ENCODE assay signal across 8 cellular contexts in the genomic region with DNA sequence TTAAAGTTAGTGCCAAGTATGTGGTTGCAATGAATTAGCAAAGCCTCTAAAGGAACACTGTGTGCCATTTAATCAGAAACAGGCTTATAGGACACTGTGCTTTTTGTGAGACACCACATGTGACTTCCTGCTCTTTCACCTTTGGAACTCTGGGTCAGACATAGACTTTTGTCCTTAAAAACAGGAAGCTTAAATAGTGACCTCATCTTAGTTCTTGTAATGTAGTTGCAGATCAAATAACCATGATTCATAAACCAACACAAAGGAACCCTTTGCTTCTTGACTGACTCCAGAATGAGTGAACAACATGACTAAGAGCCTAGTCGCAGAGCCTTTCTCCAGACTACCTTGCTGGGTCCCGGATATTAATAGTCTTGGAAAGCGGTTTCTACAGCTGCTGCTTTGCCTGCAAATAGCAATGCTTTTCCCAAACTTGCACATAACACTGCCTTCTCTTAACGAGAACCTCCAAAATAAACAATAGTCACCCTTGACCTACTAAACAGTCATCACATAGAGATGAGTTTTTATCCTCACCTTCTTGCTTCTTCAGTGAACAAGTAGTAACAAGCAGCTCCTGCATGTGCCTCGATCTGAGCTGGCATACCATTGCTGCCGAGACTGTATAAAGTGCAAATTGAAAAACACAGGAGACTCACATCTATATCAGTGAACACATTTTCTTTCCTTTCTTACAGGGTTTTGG.
DNase-seq lines count a peak whose midpoint lies in the region; ATAC-seq and TF ChIP-seq lines count a peak whose summit lies in the region.
"Not testable (repeated sequence)": the region's sequence is repeated elsewhere in the genome, so short reads cannot be mapped to it uniquely, and the experiment has no call there.

No MANE protein-coding gene starts in this region.

- POLR2A ChIA-PET in activated naive CD8-positive, alpha-beta T cell treated with anti-CD3 and anti-CD28 coated beads, Interleukin-2, amount 10 ng/mL, durations not matched to agents 7 days and 5 days (lab: Charles Lee): not testable (repeated sequence)

- intact Hi-C loops in heart right ventricle (cut with DNase I): not testable (repeated sequence)

- not testable (repeated sequence) for H3K9me3 ChIP-seq in heart right ventricle

- H3K4me3 Mint-ChIP-seq in activated naive CD8-positive, alpha-beta T cell treated with anti-CD3 and anti-CD28 coated beads, Interleukin-2, amount 10 ng/mL, durations not matched to agents 7 days and 5 days: peak overlapping the region; percentile 48
- H3K4me3 Mint-ChIP-seq in natural killer cell treated with Interleukin-12 subunit alpha and Interleukin-12 subunit beta and Interleukin-15 and Interleukin-18, amount 100 ng/mL, for 72 hours: peak overlapping the region; percentile 30

- in situ Hi-C loops in ACHN (cut with HindIII; ENCODE audit: low pct_ligation_motif_present, low pct_unique_long_range_greater_than_20kb, low sequenced_read_pairs): not testable (repeated sequence)

- not testable (repeated sequence) for H3K27me3 Mint-ChIP-seq in activated naive CD8-positive, alpha-beta T cell treated with anti-CD3 and anti-CD28 coated beads, Interleukin-2, amount 10 ng/mL, durations not matched to agents 7 days and 5 days; natural killer cell treated with Interleukin-12 subunit alpha and Interleukin-12 subunit beta and Interleukin-15 and Interleukin-18, amount 100 ng/mL, for 72 hours

- H3K27ac ChIP-seq in heart right ventricle: peak overlapping the region; percentile 55 to 87 (median 80)

- H3K27me3 ChIP-seq in heart right ventricle: not testable (repeated sequence)

- H3K9me3 Mint-ChIP-seq in activated naive CD8-positive, alpha-beta T cell treated with anti-CD3 and anti-CD28 coated beads, Interleukin-2, amount 10 ng/mL, durations not matched to agents 7 days and 5 days; natural killer cell treated with Interleukin-12 subunit alpha and Interleukin-12 subunit beta and Interleukin-15 and Interleukin-18, amount 100 ng/mL, for 72 hours: not testable (repeated sequence)

- not testable (repeated sequence) for H3K36me3 Mint-ChIP-seq in activated naive CD8-positive, alpha-beta T cell treated with anti-CD3 and anti-CD28 coated beads, Interleukin-2, amount 10 ng/mL, durations not matched to agents 7 days and 5 days; natural killer cell treated with Interleukin-12 subunit alpha and Interleukin-12 subunit beta and Interleukin-15 and Interleukin-18, amount 100 ng/mL, for 72 hours

- not testable (repeated sequence) for ATAC-seq in activated naive CD8-positive, alpha-beta T cell treated with anti-CD3 and anti-CD28 coated beads, Interleukin-2, amount 10 ng/mL, durations not matched to agents 7 days and 5 days (ENCODE audit: low read depth); heart right ventricle; natural killer cell treated with Interleukin-12 subunit alpha and Interleukin-12 subunit beta and Interleukin-15 and Interleukin-18, amount 100 ng/mL, for 72 hours

- DNase-seq in ACHN: peak; percentile 27
- DNase-seq in HT1080 (ENCODE audit: low read depth): peak; percentile 90
- DNase-seq in SW480 (ENCODE audit: low spot score): peak; percentile 67
- DNase-seq in activated naive CD8-positive, alpha-beta T cell treated with anti-CD3 and anti-CD28 coated beads, Interleukin-2, amount 10 ng/mL, durations not matched to agents 7 days and 5 days; heart right ventricle; natural killer cell treated with Interleukin-12 subunit alpha and Interleukin-12 subunit beta and Interleukin-15 and Interleukin-18, amount 100 ng/mL, for 72 hours (ENCODE audit: low spot score): not testable (repeated sequence)
- peak; percentile 30 to 68 for DNase-seq in dermis microvascular lymphatic vessel endothelial cell (ENCODE audit: low read depth in 2 of 2)
- peak; percentile 28 for DNase-seq in stimulated activated CD8-positive, alpha-beta memory T cell treated with anti-CD3 and anti-CD28 coated beads, Interleukin-4, amount 100 ng/mL, for 48 hours

- 45 to 60% methylated on average over 5 of the region's 6 CpGs for WGBS in heart right ventricle, 2 donors

- not testable (repeated sequence) for H3K4me1 Mint-ChIP-seq in activated naive CD8-positive, alpha-beta T cell treated with anti-CD3 and anti-CD28 coated beads, Interleukin-2, amount 10 ng/mL, durations not matched to agents 7 days and 5 days; natural killer cell treated with Interleukin-12 subunit alpha and Interleukin-12 subunit beta and Interleukin-15 and Interleukin-18, amount 100 ng/mL, for 72 hours (ENCODE audit: low read depth in 2 of 2)

- H3K36me3 ChIP-seq in heart right ventricle: not testable (repeated sequence)

- H3K27ac Mint-ChIP-seq in activated naive CD8-positive, alpha-beta T cell treated with anti-CD3 and anti-CD28 coated beads, Interleukin-2, amount 10 ng/mL, durations not matched to agents 7 days and 5 days: peak overlapping the region; percentile 77
- H3K27ac Mint-ChIP-seq in natural killer cell treated with Interleukin-12 subunit alpha and Interleukin-12 subunit beta and Interleukin-15 and Interleukin-18, amount 100 ng/mL, for 72 hours: peak overlapping the region in 1 of 2 donors; percentile 70

- TF ChIP-seq CTCF in heart right ventricle (IDR thresholded peaks at IDR 0.05): not testable (repeated sequence)

- peaks cover 0 to 10% (median 6%) of the 10 kb centered on the region in 9 donors for H3K4me1 ChIP-seq in heart right ventricle

- not testable (repeated sequence) for H3K4me3 ChIP-seq in heart right ventricle
